ENCODE assay signal across 8 cellular contexts in the genomic region with DNA sequence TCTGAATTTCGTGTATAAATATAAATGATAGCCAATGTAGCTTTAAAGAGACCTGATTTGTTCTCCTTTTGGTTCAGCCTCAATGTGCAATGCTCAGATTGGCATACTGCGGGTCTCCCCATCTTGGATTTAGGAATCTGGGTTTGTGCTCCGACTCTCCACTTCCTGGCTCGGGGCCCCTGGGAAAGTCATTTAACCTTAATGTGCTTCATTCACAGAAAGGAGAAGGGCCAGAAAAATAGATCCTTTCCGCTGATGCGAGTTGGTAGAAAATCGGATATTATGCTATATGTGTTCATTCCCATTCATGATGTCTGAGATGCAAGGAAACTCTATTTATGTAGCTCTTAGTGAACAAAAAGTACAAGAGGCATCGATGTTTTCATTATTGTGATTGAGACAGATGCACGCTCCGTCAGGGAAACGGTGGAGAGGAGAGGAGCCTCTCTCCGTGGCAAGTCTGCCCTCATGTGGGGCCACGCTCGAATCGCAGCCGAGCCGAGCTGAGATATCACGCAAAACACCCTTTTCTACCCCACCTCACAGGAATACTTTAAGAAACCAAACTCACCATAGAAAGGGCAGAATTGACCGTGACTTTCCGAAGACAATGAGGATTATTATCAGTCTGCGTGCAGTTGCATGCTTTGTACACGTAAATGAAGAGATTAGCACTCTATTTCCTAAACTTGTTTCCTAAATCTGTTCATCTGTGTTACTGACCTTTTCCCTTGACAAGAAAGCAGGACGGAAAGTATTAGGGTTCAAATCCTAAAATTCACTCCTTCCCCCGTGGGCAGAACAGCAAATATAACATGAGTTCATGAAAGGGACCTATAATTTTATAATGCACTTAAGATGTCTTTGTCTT.
A peak's percentile ranks its signal among the peaks of the same experiment; 100 is the strongest.
DNase-seq lines count a peak whose midpoint lies in the region; ATAC-seq and TF ChIP-seq lines count a peak whose summit lies in the region.

No MANE protein-coding gene starts in this region.

- no peaks in the 10 kb centered on the region for H3K4me1 Mint-ChIP-seq in activated CD4-positive, alpha-beta memory T cell treated with anti-CD3 and anti-CD28 coated beads, Interleukin-2, amount 10 ng/mL, durations not matched to agents 7 days and 5 days

- no peak overlapping the region for H3K9ac ChIP-seq in parathyroid adenoma

- peak; percentile 90 for ATAC-seq in HG02678 (IDR thresholded peaks at IDR 0.05; ENCODE audit: unreplicated experiment)

- H3K27me3 ChIP-seq in parathyroid adenoma (ENCODE audit: control insufficient read depth, insufficient read depth, low read length) = no peaks in the 10 kb centered on the region

- H3K4me1 ChIP-seq in parathyroid adenoma = no peaks in the 10 kb centered on the region

- no peak overlapping the region for H3K4me2 ChIP-seq in parathyroid adenoma (ENCODE audit: low read length)

- TF ChIP-seq CTCF in GM12875 (IDR thresholded peaks at IDR 0.05; ENCODE audit: borderline replicate concordance, insufficient read depth, low read depth, low read length) = peak; percentile 38; the same call in 1 of the 2 replicates
- peak; percentile 41 for TF ChIP-seq CTCF in parathyroid adenoma (IDR thresholded peaks at IDR 0.05)

- no peak overlapping the region for H3K27ac ChIP-seq in parathyroid adenoma

- no peaks in the 10 kb centered on the region for H3K36me3 Mint-ChIP-seq in activated CD4-positive, alpha-beta memory T cell treated with anti-CD3 and anti-CD28 coated beads, Interleukin-2, amount 10 ng/mL, durations not matched to agents 7 days and 5 days (ENCODE audit: low read depth)

- H3K9me3 ChIP-seq in parathyroid adenoma (ENCODE audit: control insufficient read depth, low read length) = no peaks in the 10 kb centered on the region

- peaks cover 29% of the 10 kb centered on the region for H3K27me3 Mint-ChIP-seq in activated CD4-positive, alpha-beta memory T cell treated with anti-CD3 and anti-CD28 coated beads, Interleukin-2, amount 10 ng/mL, durations not matched to agents 7 days and 5 days

- no peaks in the 10 kb centered on the region for H3K9me3 Mint-ChIP-seq in activated CD4-positive, alpha-beta memory T cell treated with anti-CD3 and anti-CD28 coated beads, Interleukin-2, amount 10 ng/mL, durations not matched to agents 7 days and 5 days

- no peak overlapping the region for H3K4me3 ChIP-seq in GM12875 (ENCODE audit: low read depth, low read length)
- no peak overlapping the region for H3K4me3 ChIP-seq in parathyroid adenoma (ENCODE audit: low read depth, low read length)

- no peaks in the 10 kb centered on the region for H3K36me3 ChIP-seq in parathyroid adenoma (ENCODE audit: control insufficient read depth, insufficient read depth, low read length)

- H3K27ac Mint-ChIP-seq in activated CD4-positive, alpha-beta memory T cell treated with anti-CD3 and anti-CD28 coated beads, Interleukin-2, amount 10 ng/mL, durations not matched to agents 7 days and 5 days = no peak overlapping the region

- peak; percentile 67 for DNase-seq in AG08395 (ENCODE audit: low spot score)
- DNase-seq in NCI-H1417 treated with DMSO at 0.1 percent for 48 hours (lab: John Stamatoyannopoulos, UW) = peak; percentile 9
- peak; percentile 39 for DNase-seq in activated CD4-positive, alpha-beta memory T cell treated with anti-CD3 and anti-CD28 coated beads, Interleukin-2, amount 10 ng/mL, durations not matched to agents 7 days and 5 days
- DNase-seq in globus pallidus (ENCODE audit: low spot score) = peak; percentile 48
- no peak for DNase-seq in activated gamma-delta T cell (lab: John Stamatoyannopoulos, UW)

- CTCF ChIA-PET in activated CD4-positive, alpha-beta memory T cell treated with anti-CD3 and anti-CD28 coated beads, Interleukin-2, amount 10 ng/mL, durations not matched to agents 7 days and 5 days (lab: Charles Lee) = interaction anchor here (0.9 to 1.0 kb wide), 2 partner anchors 10 to 54 kb away, joined by 4 read pairs; no protein-coding TSS in a partner anchor

- H3K4me3 Mint-ChIP-seq in activated CD4-positive, alpha-beta memory T cell treated with anti-CD3 and anti-CD28 coated beads, Interleukin-2, amount 10 ng/mL, durations not matched to agents 7 days and 5 days = no peak overlapping the region

- no peaks in the 10 kb centered on the region for H3K79me2 ChIP-seq in parathyroid adenoma

- peak overlapping the region; percentile 13 for H2AFZ ChIP-seq in parathyroid adenoma

- POLR2A ChIA-PET in activated CD4-positive, alpha-beta memory T cell treated with anti-CD3 and anti-CD28 coated beads, Interleukin-2, amount 10 ng/mL, durations not matched to agents 7 days and 5 days (lab: Charles Lee) = interaction anchor here (0.7 kb wide), 1 partner anchor 370 kb away, joined by 3 read pairs; the partner anchor contains the start of gene LMBRD1
